ENCODE assay signal across 8 cellular contexts in genomic region chrX:154526901-154527675, GRCh38. TPM values are rescaled to one million over a fixed set of nuclear protein-coding genes. Genes with fewer than 3 reads are reported as not detected.
A peak's percentile ranks its signal among the peaks of the same experiment; 100 is the strongest.
DNase-seq lines count a peak whose midpoint lies in the region; ATAC-seq and TF ChIP-seq lines count a peak whose summit lies in the region.

No MANE protein-coding gene starts in this region.

- H3K27me3 ChIP-seq in ectodermal cell (ENCODE audit: control insufficient read depth, insufficient read depth, low read length, poor library complexity, severe bottlenecking): no peaks in the 10 kb centered on the region
- no peaks in the 10 kb centered on the region for H3K27me3 ChIP-seq in lower lobe of right lung (ENCODE audit: low read depth)

- WGBS in ectodermal cell, 2 experiments: 11 to 14% methylated on average over 11 to 15 of the region's 15 CpGs

- no peak overlapping the region for H3K4me3 ChIP-seq in ectodermal cell (ENCODE audit: insufficient read depth, low read depth, low read length)
- peak overlapping the region; percentile 41 for H3K4me3 ChIP-seq in lower lobe of right lung

- peak; percentile 54 for TF ChIP-seq CTCF in lower lobe of right lung (IDR thresholded peaks at IDR 0.05)

- H3K36me3 ChIP-seq in ectodermal cell (ENCODE audit: control insufficient read depth, insufficient read depth, low read length): no peaks in the 10 kb centered on the region
- H3K36me3 ChIP-seq in lower lobe of right lung: no peaks in the 10 kb centered on the region

- peak; percentile 64 for ATAC-seq in HG03280 (IDR thresholded peaks at IDR 0.05; ENCODE audit: unreplicated experiment)
- ATAC-seq in lower lobe of right lung: peak; percentile 86 to 89

- intact Hi-C loops in lower lobe of right lung (cut with DNase I): no loop called here

- H3K27ac ChIP-seq in ectodermal cell (ENCODE audit: insufficient read depth, low read depth, low read length, poor library complexity, severe bottlenecking) (peak overlapping the region; percentile 8), lower lobe of right lung (peak overlapping the region; percentile 60)

- H3K9me3 ChIP-seq in ectodermal cell (ENCODE audit: control insufficient read depth, low read length) (no peaks in the 10 kb centered on the region), lower lobe of right lung (no peaks in the 10 kb centered on the region)

- H3K4me1 ChIP-seq in ectodermal cell (ENCODE audit: control insufficient read depth, insufficient read depth, low read length): no peaks in the 10 kb centered on the region
- H3K4me1 ChIP-seq in lower lobe of right lung: peaks cover 9% of the 10 kb centered on the region

- DNase-seq in NCI-H2171 treated with DMSO at 0.1 percent for 48 hours (lab: John Stamatoyannopoulos, UW) (peak; percentile 65), NCI-H2171 (lab: John Stamatoyannopoulos, UW) (no peak), NCI-H524 treated with DMSO at 0.1 percent for 48 hours (lab: John Stamatoyannopoulos, UW) (peak; percentile 43), lower lobe of right lung (peak; percentile 82)
- peak; percentile 53 to 58 for DNase-seq in activated CD4-positive, alpha-beta T cell treated with anti-CD3 and anti-CD28 coated beads for 4 hours
- peak; percentile 27 to 64 (median 35) for DNase-seq in stimulated activated CD4-positive, alpha-beta T cell treated with anti-CD3 and anti-CD28 coated beads, TNF-alpha, amount 100 ng/mL, for 48 hours (ENCODE audit: low read depth in 3 of 3)

RNA-seq across cellular contexts. Expression of gene FAM3A, which starts 11.1 kb away (rescaled TPM):
- 22.3 TPM for polyA plus RNA-seq in ectodermal cell (2013, experiment 1 of 4)
- polyA plus RNA-seq in ectodermal cell (2013, experiment 2 of 4): 16.5 TPM
- 19.4 TPM for polyA plus RNA-seq in ectodermal cell (2013, experiment 3 of 4)
- 21.0 TPM for polyA plus RNA-seq in ectodermal cell (2013, experiment 4 of 4)
- 39.7 TPM for total RNA-seq in lower lobe of right lung

RNA-seq across cellular contexts. Expression of gene G6PD, which starts 19.6 kb away (rescaled TPM):
- 74.0 TPM for polyA plus RNA-seq in ectodermal cell (2013, experiment 1 of 4)
- 71.1 TPM for polyA plus RNA-seq in ectodermal cell (2013, experiment 2 of 4)
- polyA plus RNA-seq in ectodermal cell (2013, experiment 3 of 4): 53.9 TPM
- 62.4 TPM for polyA plus RNA-seq in ectodermal cell (2013, experiment 4 of 4)
- total RNA-seq in lower lobe of right lung: 80.2 TPM

RNA-seq across cellular contexts. Expression of gene IKBKG, which starts 20.3 kb away (rescaled TPM):
- 16.1 TPM for polyA plus RNA-seq in ectodermal cell (2013, experiment 1 of 4)
- 14.9 TPM for polyA plus RNA-seq in ectodermal cell (2013, experiment 2 of 4)
- polyA plus RNA-seq in ectodermal cell (2013, experiment 3 of 4): 14.3 TPM
- 14.2 TPM for polyA plus RNA-seq in ectodermal cell (2013, experiment 4 of 4)
- 31.4 TPM for total RNA-seq in lower lobe of right lung

RNA-seq across cellular contexts. Expression of gene SLC10A3, which starts 36.7 kb away (rescaled TPM):
- 6.7 TPM for polyA plus RNA-seq in ectodermal cell (2013, experiment 1 of 4)
- 6.3 TPM for polyA plus RNA-seq in ectodermal cell (2013, experiment 2 of 4)
- 5.4 TPM for polyA plus RNA-seq in ectodermal cell (2013, experiment 3 of 4)
- polyA plus RNA-seq in ectodermal cell (2013, experiment 4 of 4): 6.8 TPM
- total RNA-seq in lower lobe of right lung: 20.2 TPM

RNA-seq across cellular contexts. Expression of gene UBL4A, which starts 40.7 kb away (rescaled TPM):
- polyA plus RNA-seq in ectodermal cell (2013, experiment 1 of 4): 23.3 TPM
- 23.9 TPM for polyA plus RNA-seq in ectodermal cell (2013, experiment 2 of 4)
- 21.9 TPM for polyA plus RNA-seq in ectodermal cell (2013, experiment 3 of 4)
- polyA plus RNA-seq in ectodermal cell (2013, experiment 4 of 4): 20.8 TPM
- 34.0 TPM for total RNA-seq in lower lobe of right lung
